Comparison of ENCODE assay signal across 8 cellular contexts in genomic region chr2:181742908-181743722, GRCh38.
DNase-seq lines count a peak whose midpoint lies in the region; TF ChIP-seq lines count a peak whose summit lies in the region.

No MANE protein-coding gene starts in this region.

- no peaks in the 10 kb centered on the region for H4K20me1 ChIP-seq in DOHH2 (ENCODE audit: control insufficient read depth, insufficient read depth, low read depth, low read length)

- H3K27ac ChIP-seq in DOHH2 (ENCODE audit: low read depth, low read length) = no peak overlapping the region
- H3K27ac ChIP-seq in HEK293 (ENCODE audit: extremely low read depth, low read depth, low read length) = no peak overlapping the region

- DNase-seq in NCI-H2171 (lab: John Stamatoyannopoulos, UW) = peak; percentile 32
- DNase-seq in activated CD4-positive, alpha-beta T cell treated with anti-CD3 and anti-CD28 coated beads, Interleukin-2, amount 50 U/mL, for 1 hour = peak; percentile 6
- peak; percentile 52 for DNase-seq in foreskin melanocyte
- DNase-seq in progenitor cell of endocrine pancreas (ENCODE audit: low spot score, unreplicated experiment) = no peak
- no peak for DNase-seq in NCI-H187 (lab: John Stamatoyannopoulos, UW)
- no peak for DNase-seq in activated T-helper 1 cell treated with anti-CD3 and anti-CD28 coated beads, Interleukin-12 subunit alpha, Interleukin-12 subunit beta, Interleukin-2, Interleukin-4 antibody, amounts not matched to agents 30 ng/mL and 10 ng/mL and 1 ng/mL, durations not matched to agents 14 hours and 24 hours and 36 hours (ENCODE audit: low spot score)

- H3K27me3 Mint-ChIP-seq in progenitor cell of endocrine pancreas = no peaks in the 10 kb centered on the region
- peaks cover 12% of the 10 kb centered on the region for H3K27me3 Mint-ChIP-seq in activated T-helper 1 cell treated with anti-CD3 and anti-CD28 coated beads, Interleukin-12 subunit alpha, Interleukin-12 subunit beta, Interleukin-2, Interleukin-4 antibody, amounts not matched to agents 30 ng/mL and 10 ng/mL and 1 ng/mL, durations not matched to agents 14 hours and 24 hours and 36 hours (ENCODE audit: insufficient read depth)

- H3K4me3 ChIP-seq in DOHH2 (ENCODE audit: low read length) (no peak overlapping the region), HEK293 (ENCODE audit: low read depth, low read length) (no peak overlapping the region)

- H3F3A ChIP-seq in DOHH2 (ENCODE audit: control insufficient read depth, insufficient read depth) = no peaks in the 10 kb centered on the region

- H3K4me1 ChIP-seq in DOHH2 (ENCODE audit: control insufficient read depth, low read length) (peaks cover 5% of the 10 kb centered on the region), HEK293 (ENCODE audit: control insufficient read depth, insufficient read depth, low read length) (no peaks in the 10 kb centered on the region)

- no peak overlapping the region for H3K4me3 Mint-ChIP-seq in progenitor cell of endocrine pancreas (ENCODE audit: low read depth)
- H3K4me3 Mint-ChIP-seq in activated T-helper 1 cell treated with anti-CD3 and anti-CD28 coated beads, Interleukin-12 subunit alpha, Interleukin-12 subunit beta, Interleukin-2, Interleukin-4 antibody, amounts not matched to agents 30 ng/mL and 10 ng/mL and 1 ng/mL, durations not matched to agents 14 hours and 24 hours and 36 hours = no peak overlapping the region

- no peaks in the 10 kb centered on the region for H3K9me2 ChIP-seq in DOHH2 (replicated peaks; ENCODE audit: control insufficient read depth, low read length)

- peaks cover 3% of the 10 kb centered on the region for H3K9me3 Mint-ChIP-seq in progenitor cell of endocrine pancreas (ENCODE audit: low read depth)
- no peaks in the 10 kb centered on the region for H3K9me3 Mint-ChIP-seq in activated T-helper 1 cell treated with anti-CD3 and anti-CD28 coated beads, Interleukin-12 subunit alpha, Interleukin-12 subunit beta, Interleukin-2, Interleukin-4 antibody, amounts not matched to agents 30 ng/mL and 10 ng/mL and 1 ng/mL, durations not matched to agents 14 hours and 24 hours and 36 hours

- POLR2A ChIA-PET in HEK293 (lab: Yijun Ruan, JAX) = no interaction called here

- H3K36me3 Mint-ChIP-seq in progenitor cell of endocrine pancreas (ENCODE audit: insufficient read depth) = no peaks in the 10 kb centered on the region
- H3K36me3 Mint-ChIP-seq in activated T-helper 1 cell treated with anti-CD3 and anti-CD28 coated beads, Interleukin-12 subunit alpha, Interleukin-12 subunit beta, Interleukin-2, Interleukin-4 antibody, amounts not matched to agents 30 ng/mL and 10 ng/mL and 1 ng/mL, durations not matched to agents 14 hours and 24 hours and 36 hours (ENCODE audit: low read depth) = no peaks in the 10 kb centered on the region

- no peaks in the 10 kb centered on the region for H3K79me2 ChIP-seq in DOHH2 (ENCODE audit: control insufficient read depth, low read length)

- H3K36me3 ChIP-seq in DOHH2 (ENCODE audit: control insufficient read depth, low read length) (no peaks in the 10 kb centered on the region), HEK293 (ENCODE audit: control insufficient read depth in 2 of 2, insufficient read depth in 1 of 2, low read length in 2 of 2) (no peaks in the 10 kb centered on the region)

- TF ChIP-seq CTCF in DOHH2 (IDR thresholded peaks at IDR 0.05; ENCODE audit: low read depth, low read length, poor library complexity, severe bottlenecking) (peak; percentile 70), HEK293 (tag by site-specific recombination; IDR thresholded peaks at IDR 0.05) (peak; percentile 66), progenitor cell of endocrine pancreas (IDR thresholded peaks at IDR 0.05; ENCODE audit: unreplicated experiment) (peak; percentile 69)

- no peaks in the 10 kb centered on the region for H3K27me3 ChIP-seq in DOHH2 (ENCODE audit: control insufficient read depth, low read length)

- intact Hi-C loops in activated T-helper 1 cell treated with anti-CD3 and anti-CD28 coated beads, Interleukin-12 subunit alpha, Interleukin-12 subunit beta, Interleukin-2, Interleukin-4 antibody, amounts not matched to agents 30 ng/mL and 10 ng/mL and 1 ng/mL, durations not matched to agents 14 hours and 24 hours and 36 hours (cut with micrococcal nuclease) = loop anchor here (1.0 to 2.0 kb wide), 4 partner anchors 161 to 906 kb away; no protein-coding TSS in a partner anchor

- CTCF ChIA-PET in HEK293 (lab: Yijun Ruan, JAX) = interaction anchor here (0.6 to 2.8 kb wide), 30 partner anchors 9 to 424 kb away, joined by 3 to 35 read pairs (median 4); partner anchors contain the start of gene ITPRID2

- peaks cover 9% of the 10 kb centered on the region for H3K4me1 Mint-ChIP-seq in progenitor cell of endocrine pancreas (ENCODE audit: low read depth)
- H3K4me1 Mint-ChIP-seq in activated T-helper 1 cell treated with anti-CD3 and anti-CD28 coated beads, Interleukin-12 subunit alpha, Interleukin-12 subunit beta, Interleukin-2, Interleukin-4 antibody, amounts not matched to agents 30 ng/mL and 10 ng/mL and 1 ng/mL, durations not matched to agents 14 hours and 24 hours and 36 hours (ENCODE audit: low read depth) = no peaks in the 10 kb centered on the region

- peak overlapping the region; percentile 13; the same call in 1 of the 2 replicates for H3K4me2 ChIP-seq in DOHH2 (ENCODE audit: low read length)

- no peak overlapping the region for H3K27ac Mint-ChIP-seq in progenitor cell of endocrine pancreas
- no peak overlapping the region for H3K27ac Mint-ChIP-seq in activated T-helper 1 cell treated with anti-CD3 and anti-CD28 coated beads, Interleukin-12 subunit alpha, Interleukin-12 subunit beta, Interleukin-2, Interleukin-4 antibody, amounts not matched to agents 30 ng/mL and 10 ng/mL and 1 ng/mL, durations not matched to agents 14 hours and 24 hours and 36 hours

- peaks cover 3% of the 10 kb centered on the region; the same call in 1 of the 2 replicates for H3K9me3 ChIP-seq in DOHH2 (ENCODE audit: control insufficient read depth, insufficient read depth, low read length)
- peaks cover 2% of the 10 kb centered on the region; the same call in 1 of the 2 replicates for H3K9me3 ChIP-seq in HEK293 (ENCODE audit: control insufficient read depth, insufficient read depth, low read depth, low read length)

TF ChIP-seq in HEK293, 187 proteins besides CTCF, POLR2A, EP300 and RAD21:
- TF ChIP-seq ZNF654 (tag by site-specific recombination; IDR thresholded peaks at IDR 0.05; ENCODE audit: low read depth) (peak; percentile 78), ZNF530 (tag by site-specific recombination; IDR thresholded peaks at IDR 0.05; ENCODE audit: low read depth) (no peak)

Comparison
In these comparisons a context has a peak if more than half of its experiments do, and no peak if none do; other contexts are left out.
1. DNase-seq: peak in NCI-H2171 (single experiment), activated CD4-positive, alpha-beta T cell treated with anti-CD3 and anti-CD28 coated beads, Interleukin-2, amount 50 U/mL, for 1 hour (single experiment) and foreskin melanocyte (single experiment); none in progenitor cell of endocrine pancreas (single experiment), NCI-H187 (0 of 2) and activated T-helper 1 cell treated with anti-CD3 and anti-CD28 coated beads, Interleukin-12 subunit alpha, Interleukin-12 subunit beta, Interleukin-2, Interleukin-4 antibody, amounts not matched to agents 30 ng/mL and 10 ng/mL and 1 ng/mL, durations not matched to agents 14 hours and 24 hours and 36 hours (single experiment).
2. Peak in every context shown above with its lines, with median percentiles within 50 percentile points of each other: CTCF ChIP-seq.